34 cellular contexts compared by ENCODE assay signal in the genomic region with DNA sequence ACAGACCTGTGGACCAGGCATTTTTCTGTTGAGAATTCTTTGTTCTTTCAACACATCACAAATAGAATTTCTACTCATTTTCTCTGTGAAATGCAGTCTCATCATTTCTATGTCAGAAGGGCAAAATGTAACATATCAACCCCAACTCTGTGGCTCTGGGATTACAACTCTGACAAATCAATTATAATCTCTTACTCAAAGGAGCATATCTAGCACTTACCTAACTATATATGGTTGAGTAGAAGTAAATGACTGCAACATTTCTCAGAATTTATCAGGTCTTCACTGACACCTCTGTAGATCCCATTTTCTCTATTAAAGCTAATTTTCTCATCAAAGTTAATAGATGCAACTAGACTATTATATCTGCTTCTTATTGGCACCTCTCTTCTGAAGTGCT.
"Had no signal": no experiment of that assay in that cellular context is flagged by ENCODE, and none has a peak within 500 bp of the region (broad histone marks: within the 10 kb centered on the region; RNA-seq: fewer than 3 reads in every experiment).

No MANE protein-coding gene starts in this region.

- H3K9ac ChIP-seq: KMS-11 had no signal

- H3K27ac ChIP-seq: KMS-11 had no signal

- H3K4me2 ChIP-seq: KMS-11 had no signal

- H3K9me3 ChIP-seq: MG63 had no signal

- H3K36me3 ChIP-seq: MG63 had no signal

- H3K4me3 ChIP-seq: MG63 had no signal

- DNase-seq: Karpas-422, Kasumi-1, MG63, MM.1S, MV-4-11, NCI-H1048, NCI-H1092, NCI-H1092 treated with DMSO at 0.1 percent for 48 hours, NCI-H1105, NCI-H1105 treated with DMSO at 0.1 percent for 48 hours, NCI-H1417, NCI-H1417 treated with DMSO at 0.1 percent for 48 hours, NCI-H1436, NCI-H1436 treated with DMSO at 0.1 percent for 48 hours, NCI-H146, NCI-H1694, NCI-H1694 treated with DMSO at 0.1 percent for 48 hours, NCI-H187, NCI-H187 treated with DMSO at 0.1 percent for 48 hours, NCI-H1930, NCI-H2029, NCI-H2029 treated with DMSO at 0.1 percent for 48 hours, NCI-H2081, NCI-H2081 treated with DMSO at 0.1 percent for 48 hours, NCI-H2107, NCI-H2171, NCI-H2171 treated with DMSO at 0.1 percent for 48 hours, NCI-H2227 treated with DMSO at 0.1 percent for 48 hours, NCI-H226, NCI-H345, NCI-H446, NCI-H446 treated with DMSO at 0.1 percent for 48 hours, NCI-H510A had no signal
